ENCODE assay signal across 8 cellular contexts in genomic region chr17:43367588-43368242, GRCh38. TPM values are rescaled to one million over a fixed set of nuclear protein-coding genes. Genes with fewer than 3 reads are reported as not detected.
DNase-seq lines count a peak whose midpoint lies in the region; ATAC-seq and TF ChIP-seq lines count a peak whose summit lies in the region.

No MANE protein-coding gene starts in this region.

- H3K36me3 ChIP-seq in HUES6 (ENCODE audit: control insufficient read depth, insufficient read depth, low read length), result no peaks in the 10 kb centered on the region
- no peaks in the 10 kb centered on the region for H3K36me3 ChIP-seq in OCI-LY1 (ENCODE audit: insufficient read depth, low read length)
- H3K36me3 ChIP-seq in cardiac muscle cell, result no peaks in the 10 kb centered on the region
- H3K36me3 ChIP-seq in rectal smooth muscle tissue (ENCODE audit: control insufficient read depth, insufficient read depth, low read length), result no peaks in the 10 kb centered on the region

- ATAC-seq in GM21360 (IDR thresholded peaks at IDR 0.05; ENCODE audit: unreplicated experiment), result peak; percentile 23
- ATAC-seq in activated naive CD8-positive, alpha-beta T cell treated with anti-CD3 and anti-CD28 coated beads, Interleukin-2, amount 10 ng/mL, durations not matched to agents 7 days and 5 days (ENCODE audit: low read depth), result peak; percentile 46
- no peak for ATAC-seq in HG03025 (IDR thresholded peaks at IDR 0.05; ENCODE audit: low FRiP score, unreplicated experiment)

- H3K9me3 Mint-ChIP-seq in activated naive CD8-positive, alpha-beta T cell treated with anti-CD3 and anti-CD28 coated beads, Interleukin-2, amount 10 ng/mL, durations not matched to agents 7 days and 5 days, result no peaks in the 10 kb centered on the region

- H3K79me2 ChIP-seq in OCI-LY1 (ENCODE audit: insufficient read depth, low read length), result no peaks in the 10 kb centered on the region

- peak overlapping the region; percentile 88 for H3K4me3 Mint-ChIP-seq in activated naive CD8-positive, alpha-beta T cell treated with anti-CD3 and anti-CD28 coated beads, Interleukin-2, amount 10 ng/mL, durations not matched to agents 7 days and 5 days

- H3K9ac ChIP-seq in HUES6 (ENCODE audit: low read length) (peak overlapping the region; percentile 98), OCI-LY1 (ENCODE audit: low read length) (peak overlapping the region; percentile 52), rectal smooth muscle tissue (ENCODE audit: low read length) (peak overlapping the region; percentile 45)

- H3K4me2 ChIP-seq in OCI-LY1 (ENCODE audit: low read length), result peak overlapping the region; percentile 79

- no peak for TF ChIP-seq CTCF in OCI-LY1 (IDR thresholded peaks at IDR 0.05; ENCODE audit: low read length)
- TF ChIP-seq CTCF in cardiac muscle cell (IDR thresholded peaks at IDR 0.05; ENCODE audit: low read depth, low read length), result no peak

- DNase-seq in DMS153 (lab: John Stamatoyannopoulos, UW) (peak; percentile 77), cardiac muscle cell (ENCODE audit: low read depth in 1 of 2, low spot score in 1 of 2) (peak; percentile 72 to 94)
- peak; percentile 45 for DNase-seq in activated naive CD8-positive, alpha-beta T cell treated with anti-CD3 and anti-CD28 coated beads, Interleukin-2, amount 10 ng/mL, durations not matched to agents 7 days and 5 days

- no peak overlapping the region for H2AFZ ChIP-seq in OCI-LY1 (ENCODE audit: low read length)

- H3K4me1 Mint-ChIP-seq in activated naive CD8-positive, alpha-beta T cell treated with anti-CD3 and anti-CD28 coated beads, Interleukin-2, amount 10 ng/mL, durations not matched to agents 7 days and 5 days, result peaks cover 36% of the 10 kb centered on the region

- H3K4me3 ChIP-seq in HUES6 (ENCODE audit: low read depth, low read length) (peak overlapping the region; percentile 62), OCI-LY1 (ENCODE audit: low read depth, low read length, poor library complexity, severe bottlenecking) (peak overlapping the region; percentile 55), cardiac muscle cell (peak overlapping the region; percentile 31), rectal smooth muscle tissue (ENCODE audit: low read length) (peak overlapping the region; percentile 74)

- H3K27me3 Mint-ChIP-seq in activated naive CD8-positive, alpha-beta T cell treated with anti-CD3 and anti-CD28 coated beads, Interleukin-2, amount 10 ng/mL, durations not matched to agents 7 days and 5 days, result no peaks in the 10 kb centered on the region

- H3K27ac ChIP-seq in HUES6 (ENCODE audit: low read depth, low read length) (peak overlapping the region; percentile 99), OCI-LY1 (ENCODE audit: low read depth, low read length, poor library complexity, severe bottlenecking) (peak overlapping the region; percentile 61), cardiac muscle cell (peak overlapping the region; percentile 99), rectal smooth muscle tissue (ENCODE audit: low read depth, low read length) (peak overlapping the region; percentile 99)

- 0 out of 2 replicates have a peak, but pooled peaks cover 5% of the 10 kb centered on the region for H3K27me3 ChIP-seq in HUES6 (ENCODE audit: control insufficient read depth, insufficient read depth, low read length)
- H3K27me3 ChIP-seq in OCI-LY1 (ENCODE audit: insufficient read depth, low read length), result no peaks in the 10 kb centered on the region
- H3K27me3 ChIP-seq in cardiac muscle cell, result no peaks in the 10 kb centered on the region
- H3K27me3 ChIP-seq in rectal smooth muscle tissue (ENCODE audit: control insufficient read depth, insufficient read depth, low read length), result no peaks in the 10 kb centered on the region

- no peaks in the 10 kb centered on the region for H4K20me1 ChIP-seq in OCI-LY1 (ENCODE audit: insufficient read depth, low read length)

- peak overlapping the region; percentile 100 for H3K27ac Mint-ChIP-seq in activated naive CD8-positive, alpha-beta T cell treated with anti-CD3 and anti-CD28 coated beads, Interleukin-2, amount 10 ng/mL, durations not matched to agents 7 days and 5 days

- H3K36me3 Mint-ChIP-seq in activated naive CD8-positive, alpha-beta T cell treated with anti-CD3 and anti-CD28 coated beads, Interleukin-2, amount 10 ng/mL, durations not matched to agents 7 days and 5 days, result no peaks in the 10 kb centered on the region

- no peaks in the 10 kb centered on the region for H3F3A ChIP-seq in OCI-LY1 (ENCODE audit: insufficient read depth, low read length)

- H3K4me1 ChIP-seq in HUES6 (ENCODE audit: control insufficient read depth, insufficient read depth, low read length) (peaks cover 27% of the 10 kb centered on the region), OCI-LY1 (ENCODE audit: insufficient read depth, low read length, severe bottlenecking) (peaks cover 33% of the 10 kb centered on the region), cardiac muscle cell (ENCODE audit: low read depth) (peaks cover 19% of the 10 kb centered on the region), rectal smooth muscle tissue (ENCODE audit: control insufficient read depth, insufficient read depth, low read length) (peaks cover 22% of the 10 kb centered on the region)

- no peaks in the 10 kb centered on the region for H3K9me2 ChIP-seq in OCI-LY1 (ENCODE audit: low read depth, low read length)

- H3K9me3 ChIP-seq in HUES6 (ENCODE audit: control insufficient read depth, insufficient read depth, low read depth, low read length) (no peaks in the 10 kb centered on the region), OCI-LY1 (ENCODE audit: low read length) (no peaks in the 10 kb centered on the region), cardiac muscle cell (ENCODE audit: low read depth) (no peaks in the 10 kb centered on the region)

- POLR2A ChIA-PET in activated naive CD8-positive, alpha-beta T cell treated with anti-CD3 and anti-CD28 coated beads, Interleukin-2, amount 10 ng/mL, durations not matched to agents 7 days and 5 days (lab: Charles Lee), result interaction anchor here (0.6 to 5.4 kb wide), 31 partner anchors 7 to 863 kb away, joined by 3 to 317 read pairs (median 5); partner anchors contain the start of genes ARL4D, BECN1, DHX8 and ETV4

RNA-seq across cellular contexts. Expression of gene ARL4D, which starts 31.1 kb away (rescaled TPM):
- 1 to 10 TPM; 2.2 to 2.4 TPM for total RNA-seq in activated naive CD8-positive, alpha-beta T cell treated with anti-CD3 and anti-CD28 coated beads, Interleukin-2, amount 10 ng/mL, durations not matched to agents 7 days and 5 days
- total RNA-seq in cardiac muscle cell, result 18.7 and 32.4 TPM in 2 replicates
- polyA plus RNA-seq in cardiac muscle cell, result 36.3 and 39.0 TPM in 2 replicates

Comparison
In these comparisons a context has a peak if more than half of its experiments do, and no peak if none do; other contexts are left out.
1. H3K9ac ChIP-seq: peak in every context shown above with its lines; median percentile 98 in HUES6; 52 in OCI-LY1; 45 in rectal smooth muscle tissue.